In genomic region chr4:10158355-10158942, GRCh38 we compare ENCODE assay signal across 11 cellular contexts. TPM values are rescaled to one million over a fixed set of nuclear protein-coding genes. Genes with fewer than 3 reads are reported as not detected.
DNase-seq lines count a peak whose midpoint lies in the region; ATAC-seq and TF ChIP-seq lines count a peak whose summit lies in the region.
"Had no signal": no experiment of that assay in that cellular context is flagged by ENCODE, and none has a peak within 500 bp of the region (broad histone marks: within the 10 kb centered on the region; RNA-seq: fewer than 3 reads in every experiment).

No MANE protein-coding gene starts in this region.

- peaks cover 6 to 13% of the 10 kb centered on the region in 2 experiments for H3K4me1 ChIP-seq in trophoblast cell (ENCODE audit: control insufficient read depth in 1 of 2, insufficient read depth in 2 of 2, low read length in 2 of 2)

- H3K4me3 ChIP-seq in fibroblast of pulmonary artery (replicated peaks; ENCODE audit: low read depth, low read length), result no peak overlapping the region
- no peak overlapping the region for H3K4me3 ChIP-seq in trophoblast cell (ENCODE audit: low read depth, low read length)
- H3K4me3 ChIP-seq: SJCRH30 had no signal

- H3K14ac ChIP-seq in trophoblast cell (ENCODE audit: low read length), result no peak overlapping the region

- intact Hi-C loops in CD4-positive, alpha-beta T cell (cut with DNase I, micrococcal nuclease), result loop anchor here (5.0 kb wide), 2 partner anchors 41 to 244 kb away; partner anchors contain the start of gene WDR1 (in 1 of the 2)

- H3K27ac ChIP-seq in CD4-positive, alpha-beta T cell (ENCODE audit: low read depth, low read length), result no peak overlapping the region
- H3K27ac ChIP-seq in trophoblast cell (ENCODE audit: low read depth, low read length), result no peak overlapping the region
- H3K27ac ChIP-seq: SJCRH30 had no signal

- peak overlapping the region; percentile 65 for H3K27ac Mint-ChIP-seq in CD4-positive, alpha-beta T cell
- H3K27ac Mint-ChIP-seq: HFFc6 had no signal

- H2AK5ac ChIP-seq in trophoblast cell (ENCODE audit: low read length), result no peak overlapping the region

- H3K9me3 Mint-ChIP-seq in CD4-positive, alpha-beta T cell, result no peaks in the 10 kb centered on the region
- H3K9me3 Mint-ChIP-seq: HFFc6 had no signal

- no CpG with 5 or more reads among the region's 8 CpGs for WGBS in trophoblast cell (ENCODE audit: extremely low coverage, insufficient coverage, insufficient read length)

- in situ Hi-C loops in GM13977 (cut with MboI; ENCODE audit: low pct_unique_long_range_greater_than_20kb, low sequenced_read_pairs, unreplicated experiment), result loop anchor here (25.0 kb wide), 1 partner anchor 254 kb away; no protein-coding TSS in a partner anchor

- no peak overlapping the region for H3K4ac ChIP-seq in trophoblast cell (ENCODE audit: low read depth, low read length)

- POLR2A ChIA-PET in CD4-positive, alpha-beta T cell (lab: Charles Lee), result interaction anchor here (1.4 to 3.3 kb wide), 2 partner anchors 39 to 41 kb away, joined by 3 to 25 read pairs; partner anchors contain the start of gene WDR1

- no peaks in the 10 kb centered on the region for H3K36me3 Mint-ChIP-seq in CD4-positive, alpha-beta T cell (ENCODE audit: low read depth)

- H4K8ac ChIP-seq in trophoblast cell (ENCODE audit: low read depth, low read length), result no peak overlapping the region

- peaks cover 20% of the 10 kb centered on the region for H3K79me1 ChIP-seq in trophoblast cell (ENCODE audit: low read length)

- H3K9ac ChIP-seq in trophoblast cell (ENCODE audit: low read length), result no peak overlapping the region

- no peak overlapping the region for H3K18ac ChIP-seq in trophoblast cell (ENCODE audit: low read length)

- H3K4me2 ChIP-seq in trophoblast cell (ENCODE audit: low read length), result no peak overlapping the region

- no peak overlapping the region for H2BK5ac ChIP-seq in trophoblast cell (ENCODE audit: low read depth, low read length, poor library complexity)

- H2BK12ac ChIP-seq in trophoblast cell (ENCODE audit: low read length), result no peak overlapping the region

- H2AFZ ChIP-seq in trophoblast cell (ENCODE audit: insufficient read depth, low read length, poor library complexity), result no peak overlapping the region

- no peaks in the 10 kb centered on the region for H3K36me3 ChIP-seq in trophoblast cell (ENCODE audit: control insufficient read depth in 1 of 2, insufficient read depth in 2 of 2, low read length in 2 of 2)
- H3K36me3 ChIP-seq: SJCRH30 had no signal

- H2BK120ac ChIP-seq in trophoblast cell (ENCODE audit: insufficient read depth, low read length, poor library complexity), result peak overlapping the region; percentile 48

- no peak overlapping the region for H3K23ac ChIP-seq in trophoblast cell (ENCODE audit: low read length)

- H4K91ac ChIP-seq in trophoblast cell (ENCODE audit: low read depth, low read length), result peak overlapping the region; percentile 58

- CTCF ChIA-PET in CD4-positive, alpha-beta T cell (lab: Charles Lee), result interaction anchor here (0.7 to 1.6 kb wide), 2 partner anchors 23 to 43 kb away, joined by 3 to 4 read pairs; no protein-coding TSS in a partner anchor

- DNase-seq in CD4-positive, alpha-beta T cell, result peak in 2 of 10 experiments; percentile 3 to 4
- DNase-seq in RPMI7951 (ENCODE audit: low read depth) (peak; percentile 3), fibroblast of pulmonary artery (ENCODE audit: low read depth) (peak; percentile 63), trophoblast cell (no peak), GM13977 (ENCODE audit: low spot score) (no peak), activated gamma-delta T cell treated with Interleukin-2 at 50 U/mL for 16 hours (no peak)
- DNase-seq: activated gamma-delta T cell had no signal

- H3K27me3 Mint-ChIP-seq in CD4-positive, alpha-beta T cell, result no peaks in the 10 kb centered on the region

- no peak overlapping the region for H3K4me3 Mint-ChIP-seq in CD4-positive, alpha-beta T cell

- peaks cover 37% of the 10 kb centered on the region for H3K4me1 Mint-ChIP-seq in CD4-positive, alpha-beta T cell (ENCODE audit: low read depth)

- TF ChIP-seq CTCF in CD4-positive, alpha-beta T cell (IDR thresholded peaks at IDR 0.05), result no peak
- TF ChIP-seq CTCF in fibroblast of pulmonary artery (IDR thresholded peaks at IDR 0.05; ENCODE audit: low read length, missing control alignments) (no peak), GM13977 (IDR thresholded peaks at IDR 0.05; ENCODE audit: extremely low read depth, insufficient read depth, missing control alignments) (no peak)

- no peak overlapping the region for H4K12ac ChIP-seq in trophoblast cell (ENCODE audit: low read depth, low read length)

- no peaks in the 10 kb centered on the region for H3K79me2 ChIP-seq in trophoblast cell (ENCODE audit: control insufficient read depth, insufficient read depth, low read length, poor library complexity)

- no peaks in the 10 kb centered on the region for H3K9me3 ChIP-seq in CD4-positive, alpha-beta T cell (ENCODE audit: control insufficient read depth, low read length)
- no peaks in the 10 kb centered on the region for H3K9me3 ChIP-seq in trophoblast cell (ENCODE audit: insufficient read depth, low read depth, low read length)
- H3K9me3 ChIP-seq: SJCRH30 had no signal

- peak; percentile 62 for ATAC-seq in CD4-positive, alpha-beta T cell (ENCODE audit: poor library complexity)
- no peak for ATAC-seq in GM18909 (IDR thresholded peaks at IDR 0.05; ENCODE audit: poor library complexity, unreplicated experiment)
- ATAC-seq in HG02938 (IDR thresholded peaks at IDR 0.05; ENCODE audit: unreplicated experiment), result no peak

- no peaks in the 10 kb centered on the region for H3K27me3 ChIP-seq in CD4-positive, alpha-beta T cell (ENCODE audit: control insufficient read depth, insufficient read depth, low read length)
- H3K27me3 ChIP-seq in trophoblast cell (ENCODE audit: insufficient read depth, low read length), result no peaks in the 10 kb centered on the region
- H3K27me3 ChIP-seq: SJCRH30 had no signal

RNA-seq across cellular contexts. Expression of gene WDR1, which starts 41.9 kb away (rescaled TPM):
- total RNA-seq in CD4-positive, alpha-beta T cell, result 100 to 1,000 TPM; 197 to 198 TPM
- total RNA-seq in RPMI7951 (2014; rRNA removed; shearing (Covaris generic)), result 168 and 180 TPM in 2 replicates
- polyA plus RNA-seq in trophoblast cell (2013), result 349 and 360 TPM in 2 replicates

Comparison
In these comparisons a context has a peak if more than half of its experiments do, and no peak if none do; other contexts are left out.
1. DNase-seq: peak in RPMI7951 (single experiment) and fibroblast of pulmonary artery (single experiment); none in trophoblast cell (0 of 2), GM13977 (single experiment) and activated gamma-delta T cell treated with Interleukin-2 at 50 U/mL for 16 hours (single experiment).